ENCODE assay signal across 29 cellular contexts in genomic region chr5:61441742-61442141, GRCh38.
"Had no signal": no experiment of that assay in that cellular context is flagged by ENCODE, and none has a peak within 500 bp of the region (broad histone marks: within the 10 kb centered on the region; RNA-seq: fewer than 3 reads in every experiment).

No MANE protein-coding gene starts in this region.

- DNase-seq: activated B cell treated with CpG ODN at 0.5 μM for 24 hours; activated CD4-positive, alpha-beta memory T cell treated with anti-CD3 and anti-CD28 coated beads for 36 hours; activated CD4-positive, alpha-beta T cell treated with anti-CD3 and anti-CD28 coated beads for 4 hours; activated CD4-positive, alpha-beta T cell treated with anti-CD3 and anti-CD28 coated beads, Interleukin-2, amount 50 U/mL, for 1 hour; activated CD4-positive, CD25-positive, alpha-beta regulatory T cell treated with anti-CD3 and anti-CD28 coated beads, Interleukin-2, amount 50 U/mL, for 72 hours; activated CD8-positive, alpha-beta memory T cell treated with anti-CD3 and anti-CD28 coated beads, Interleukin-2, amount 50 U/mL, for 4 hours; activated naive CD4-positive, alpha-beta T cell treated with anti-CD3 and anti-CD28 coated beads, Interleukin-2, amount 10 ng/mL, durations not matched to agents 7 days and 5 days; activated naive CD8-positive, alpha-beta T cell treated with anti-CD3 and anti-CD28 coated beads, Interleukin-2, amount 50 U/mL, for 24 hours; activated T-cell treated with anti-CD3 and anti-CD28 coated beads for 4 hours; activated T-cell treated with anti-CD3 and anti-CD28 coated beads, Interleukin-2, amount 50 U/mL, for 4 hours; aorta; brain microvascular endothelial cell; central memory CD4-positive, alpha-beta T cell; NCI-H1105; NCI-H1417 treated with DMSO at 0.1 percent for 48 hours; NCI-H1694; NCI-H1930; NCI-H2081 treated with DMSO at 0.1 percent for 48 hours; NCI-H510A; NCI-H526; NCI-H748 treated with DMSO at 0.1 percent for 48 hours; NK-92 treated with Interleukin-12 subunit alpha and Interleukin-12 subunit beta, amount 100 ng/mL, for 24 hours; PC-3; SIG-M5; T-cell; T-helper 17 cell had no signal

- H3K27ac Mint-ChIP-seq: activated B cell treated with CpG ODN at 0.5 μM for 24 hours; activated CD4-positive, alpha-beta memory T cell treated with anti-CD3 and anti-CD28 coated beads for 36 hours; activated naive CD4-positive, alpha-beta T cell treated with anti-CD3 and anti-CD28 coated beads, Interleukin-2, amount 10 ng/mL, durations not matched to agents 7 days and 5 days; activated naive CD8-positive, alpha-beta T cell; activated naive CD8-positive, alpha-beta T cell treated with anti-CD3 and anti-CD28 coated beads, Interleukin-2, amount 50 U/mL, for 24 hours; activated T-helper 1 cell treated with anti-CD3 and anti-CD28 coated beads, Interleukin-12 subunit alpha, Interleukin-12 subunit beta, Interleukin-2, Interleukin-4 antibody, amounts not matched to agents 30 ng/mL and 10 ng/mL and 1 ng/mL, durations not matched to agents 14 hours and 24 hours and 36 hours; T-cell; T-helper 17 cell had no signal

- H3K27me3 Mint-ChIP-seq: activated B cell treated with CpG ODN at 0.5 μM for 24 hours; activated CD4-positive, alpha-beta memory T cell treated with anti-CD3 and anti-CD28 coated beads for 36 hours; activated naive CD4-positive, alpha-beta T cell treated with anti-CD3 and anti-CD28 coated beads, Interleukin-2, amount 10 ng/mL, durations not matched to agents 7 days and 5 days; activated naive CD8-positive, alpha-beta T cell; activated naive CD8-positive, alpha-beta T cell treated with anti-CD3 and anti-CD28 coated beads, Interleukin-2, amount 50 U/mL, for 24 hours; T-cell; T-helper 17 cell had no signal

- FAIRE-seq: RCC 7860 had no signal

- H3K4me3 Mint-ChIP-seq: activated B cell treated with CpG ODN at 0.5 μM for 24 hours; activated CD4-positive, alpha-beta memory T cell treated with anti-CD3 and anti-CD28 coated beads for 36 hours; activated naive CD4-positive, alpha-beta T cell treated with anti-CD3 and anti-CD28 coated beads, Interleukin-2, amount 10 ng/mL, durations not matched to agents 7 days and 5 days; activated naive CD8-positive, alpha-beta T cell; activated naive CD8-positive, alpha-beta T cell treated with anti-CD3 and anti-CD28 coated beads, Interleukin-2, amount 50 U/mL, for 24 hours; activated T-cell treated with anti-CD3 and anti-CD28 coated beads, Interleukin-2, amount 50 U/mL, for 4 hours; activated T-helper 1 cell treated with anti-CD3 and anti-CD28 coated beads, Interleukin-12 subunit alpha, Interleukin-12 subunit beta, Interleukin-2, Interleukin-4 antibody, amounts not matched to agents 30 ng/mL and 10 ng/mL and 1 ng/mL, durations not matched to agents 14 hours and 24 hours and 36 hours; T-cell; T-helper 17 cell had no signal

- H3K4me1 Mint-ChIP-seq: activated naive CD8-positive, alpha-beta T cell treated with anti-CD3 and anti-CD28 coated beads, Interleukin-2, amount 50 U/mL, for 24 hours; T-helper 17 cell had no signal
